8 cellular contexts compared by ENCODE assay signal in the genomic region with DNA sequence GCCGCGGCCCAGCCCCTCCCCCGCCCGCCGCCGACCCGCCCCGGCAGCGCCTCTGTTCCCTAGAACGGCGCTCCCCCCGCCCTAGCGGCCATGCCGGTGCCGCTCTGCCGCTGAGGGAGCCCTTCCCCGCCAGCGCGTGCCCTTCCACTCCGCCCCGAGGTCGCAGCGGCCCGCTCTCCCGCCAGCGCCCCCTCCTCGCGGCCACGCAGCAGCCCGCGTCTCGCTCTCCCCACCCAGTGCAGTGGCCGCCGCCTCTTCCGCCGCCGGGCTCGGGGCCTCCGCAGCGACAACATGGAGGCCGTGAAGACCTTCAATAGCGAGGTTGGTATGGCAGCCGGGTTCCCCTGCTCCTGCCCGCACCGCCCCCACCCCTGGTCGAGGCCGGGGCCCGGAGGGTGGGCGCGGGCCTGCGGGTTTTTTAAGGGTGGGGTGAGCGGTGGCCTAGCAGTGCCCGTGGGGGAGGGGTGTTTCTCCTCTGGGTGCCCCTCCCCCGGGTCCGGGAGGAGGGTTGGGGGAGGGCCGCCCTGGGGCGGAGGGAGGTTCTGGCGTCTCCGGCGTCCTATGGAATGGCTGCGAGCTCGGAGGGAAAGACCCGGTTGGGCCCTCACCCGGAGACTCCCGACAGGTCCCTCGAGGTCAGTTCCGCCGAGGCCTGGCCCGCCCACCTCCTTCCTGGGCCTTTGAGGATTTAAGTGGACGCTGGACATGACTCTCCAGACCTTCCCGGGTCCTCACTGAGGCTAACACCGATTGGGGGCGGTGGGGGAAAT. TPM values are rescaled to one million over a fixed set of nuclear protein-coding genes. Genes with fewer than 3 reads are reported as not detected.
DNase-seq lines count a peak whose midpoint lies in the region; ATAC-seq and TF ChIP-seq lines count a peak whose summit lies in the region.

No MANE protein-coding gene starts in this region.

- H3K4me1 Mint-ChIP-seq in T-helper 1 cell treated with Interleukin-12 subunit alpha and Interleukin-12 subunit beta and Interleukin-4 antibody, amounts not matched to agents 30 μg/mL and 1 μg/mL, for 36 hours (ENCODE audit: low read depth), result peaks cover 32% of the 10 kb centered on the region
- peaks cover 29% of the 10 kb centered on the region for H3K4me1 Mint-ChIP-seq in progenitor cell of endocrine pancreas (ENCODE audit: low read depth)

- H3K27ac Mint-ChIP-seq in T-helper 1 cell treated with Interleukin-12 subunit alpha and Interleukin-12 subunit beta and Interleukin-4 antibody, amounts not matched to agents 30 μg/mL and 1 μg/mL, for 36 hours, result peak overlapping the region; percentile 89
- H3K27ac Mint-ChIP-seq in progenitor cell of endocrine pancreas, result peak overlapping the region; percentile 97

- no peaks in the 10 kb centered on the region for H3K27me3 Mint-ChIP-seq in T-helper 1 cell treated with Interleukin-12 subunit alpha and Interleukin-12 subunit beta and Interleukin-4 antibody, amounts not matched to agents 30 μg/mL and 1 μg/mL, for 36 hours (ENCODE audit: low read depth)
- H3K27me3 Mint-ChIP-seq in progenitor cell of endocrine pancreas, result no peaks in the 10 kb centered on the region

- intact Hi-C loops in left ventricle myocardium superior (cut with micrococcal nuclease), result loop anchor here (10.0 kb wide), 1 partner anchor 71 kb away; no protein-coding TSS in a partner anchor

- H3K36me3 Mint-ChIP-seq in T-helper 1 cell treated with Interleukin-12 subunit alpha and Interleukin-12 subunit beta and Interleukin-4 antibody, amounts not matched to agents 30 μg/mL and 1 μg/mL, for 36 hours (ENCODE audit: low read depth), result peaks cover 10% of the 10 kb centered on the region
- H3K36me3 Mint-ChIP-seq in progenitor cell of endocrine pancreas (ENCODE audit: insufficient read depth), result peaks cover 4% of the 10 kb centered on the region

- TF ChIP-seq CTCF in progenitor cell of endocrine pancreas (IDR thresholded peaks at IDR 0.05; ENCODE audit: unreplicated experiment), result no peak

- peak overlapping the region; percentile 88 for H3K4me3 Mint-ChIP-seq in T-helper 1 cell treated with Interleukin-12 subunit alpha and Interleukin-12 subunit beta and Interleukin-4 antibody, amounts not matched to agents 30 μg/mL and 1 μg/mL, for 36 hours
- peak overlapping the region; percentile 87 for H3K4me3 Mint-ChIP-seq in progenitor cell of endocrine pancreas (ENCODE audit: low read depth)

- ATAC-seq in GM18498 (IDR thresholded peaks at IDR 0.05; ENCODE audit: unreplicated experiment) (peak; percentile 77), HG02885 (IDR thresholded peaks at IDR 0.05; ENCODE audit: poor library complexity, unreplicated experiment) (peak; percentile 75), left ventricle myocardium superior (peak; percentile 95)

- no peaks in the 10 kb centered on the region for H3K9me3 Mint-ChIP-seq in T-helper 1 cell treated with Interleukin-12 subunit alpha and Interleukin-12 subunit beta and Interleukin-4 antibody, amounts not matched to agents 30 μg/mL and 1 μg/mL, for 36 hours
- H3K9me3 Mint-ChIP-seq in progenitor cell of endocrine pancreas (ENCODE audit: low read depth), result no peaks in the 10 kb centered on the region

- peak; percentile 78 for DNase-seq in NCI-H1694 (lab: John Stamatoyannopoulos, UW)
- DNase-seq in amygdala (lab: John Stamatoyannopoulos, UW), result peak; percentile 15 to 98 (median 94)
- peak; percentile 97 for DNase-seq in left ventricle myocardium superior
- DNase-seq in progenitor cell of endocrine pancreas (ENCODE audit: low spot score, unreplicated experiment), result peak; percentile 86
- DNase-seq in ureter (ENCODE audit: low spot score), result peak; percentile 97

RNA-seq across cellular contexts. Expression of gene SCAF8, which starts 0.6 kb away (rescaled TPM):
- 52.8 TPM for total RNA-seq in left ventricle myocardium superior
- 69.5 and 70.2 TPM in 2 replicates for total RNA-seq in progenitor cell of endocrine pancreas
- total RNA-seq in ureter, result 73.3 TPM

Comparison
In these comparisons a context has a peak if more than half of its experiments do, and no peak if none do; other contexts are left out.
1. Peak in every context shown above with its lines: DNase-seq and ATAC-seq.